15 cellular contexts compared by ENCODE assay signal in genomic region chr1:24901791-24902470, GRCh38. TPM values are rescaled to one million over a fixed set of nuclear protein-coding genes. Genes with fewer than 3 reads are reported as not detected.
DNase-seq lines count a peak whose midpoint lies in the region; ATAC-seq, FAIRE-seq and TF ChIP-seq lines count a peak whose summit lies in the region.
"Had no signal": no experiment of that assay in that cellular context is flagged by ENCODE, and none has a peak within 500 bp of the region (broad histone marks: within the 10 kb centered on the region; RNA-seq: fewer than 3 reads in every experiment).

No MANE protein-coding gene starts in this region.

- no peaks in the 10 kb centered on the region for H3K9me3 Mint-ChIP-seq in activated CD8-positive, alpha-beta T cell treated with anti-CD3 and anti-CD28 coated beads, Interleukin-2, amount 10 ng/mL, durations not matched to agents 7 days and 5 days (ENCODE audit: insufficient read depth)
- H3K9me3 Mint-ChIP-seq in type B pancreatic cell (no peaks in the 10 kb centered on the region), Caco-2 (ENCODE audit: unreplicated experiment) (no peaks in the 10 kb centered on the region)
- H3K9me3 Mint-ChIP-seq: T-helper 1 cell treated with Interleukin-12 subunit alpha and Interleukin-12 subunit beta and Interleukin-4 antibody, amounts not matched to agents 30 μg/mL and 1 μg/mL, for 36 hours had no signal

- H3K9me3 ChIP-seq in left ventricle myocardium inferior (replicated peaks) (no peaks in the 10 kb centered on the region), kidney (ENCODE audit: control insufficient read depth in 1 of 2, low read length in 2 of 2) (no peaks in the 10 kb centered on the region), Caco-2 (no peaks in the 10 kb centered on the region)
- H3K9me3 ChIP-seq: gastrocnemius medialis, vagina had no signal

- DNase-seq in cardiac septum (ENCODE audit: low spot score) (peak; percentile 44), left ventricle myocardium inferior (no peak), kidney (peak; percentile 77), type B pancreatic cell (ENCODE audit: extremely low spot score, unreplicated experiment) (peak; percentile 63), Caco-2 (no peak), NCI-H1417 treated with DMSO at 0.1 percent for 48 hours (lab: John Stamatoyannopoulos, UW) (no peak)
- DNase-seq in activated CD8-positive, alpha-beta T cell treated with anti-CD3 and anti-CD28 coated beads, Interleukin-2, amount 10 ng/mL, durations not matched to agents 7 days and 5 days: peak; percentile 20
- DNase-seq: gastrocnemius medialis, kidney glomerular epithelial cell, NCI-H1092, NCI-H510A had no signal

- peaks cover 72% of the 10 kb centered on the region for H3K36me3 Mint-ChIP-seq in activated CD8-positive, alpha-beta T cell treated with anti-CD3 and anti-CD28 coated beads, Interleukin-2, amount 10 ng/mL, durations not matched to agents 7 days and 5 days (ENCODE audit: low read depth)
- H3K36me3 Mint-ChIP-seq in type B pancreatic cell (no peaks in the 10 kb centered on the region), Caco-2 (ENCODE audit: insufficient read depth, unreplicated experiment) (no peaks in the 10 kb centered on the region)

- H3K27me3 ChIP-seq in left ventricle myocardium inferior (ENCODE audit: low read depth): peaks cover 97% of the 10 kb centered on the region
- no peaks in the 10 kb centered on the region for H3K27me3 ChIP-seq in Caco-2 (replicated peaks; ENCODE audit: control insufficient read depth, insufficient read depth, low read length)
- H3K27me3 ChIP-seq: vagina had no signal

- H3K4me1 Mint-ChIP-seq in activated CD8-positive, alpha-beta T cell treated with anti-CD3 and anti-CD28 coated beads, Interleukin-2, amount 10 ng/mL, durations not matched to agents 7 days and 5 days (ENCODE audit: low read depth): peaks cover 22% of the 10 kb centered on the region
- H3K4me1 Mint-ChIP-seq in type B pancreatic cell (ENCODE audit: unreplicated experiment) (no peaks in the 10 kb centered on the region), Caco-2 (ENCODE audit: low read depth, unreplicated experiment) (no peaks in the 10 kb centered on the region)

- no peak overlapping the region for H3K9ac ChIP-seq in kidney (ENCODE audit: low read length in 2 of 2)

- intact Hi-C loops in cardiac septum (cut with DNase I): no loop called here
- intact Hi-C loops in left ventricle myocardium inferior (cut with micrococcal nuclease): no loop called here
- intact Hi-C loops in kidney (cut with DNase I): no loop called here
- intact Hi-C loops in Caco-2 (cut with micrococcal nuclease; ENCODE audit: unreplicated experiment): no loop called here

- no peak for FAIRE-seq in kidney (lab: Jason Lieb, UNC)

- no peaks in the 10 kb centered on the region for H3K4me1 ChIP-seq in left ventricle myocardium inferior
- H3K4me1 ChIP-seq in kidney (ENCODE audit: control insufficient read depth in 1 of 2, insufficient read depth in 1 of 2, low read depth in 1 of 2, low read length in 2 of 2): no peaks in the 10 kb centered on the region
- H3K4me1 ChIP-seq in Caco-2: no peaks in the 10 kb centered on the region
- H3K4me1 ChIP-seq: gastrocnemius medialis, vagina had no signal

- no peaks in the 10 kb centered on the region for H3K27me3 Mint-ChIP-seq in activated CD8-positive, alpha-beta T cell treated with anti-CD3 and anti-CD28 coated beads, Interleukin-2, amount 10 ng/mL, durations not matched to agents 7 days and 5 days (ENCODE audit: low read depth)
- H3K27me3 Mint-ChIP-seq in type B pancreatic cell (peaks cover 16% of the 10 kb centered on the region), Caco-2 (ENCODE audit: insufficient read depth, unreplicated experiment) (no peaks in the 10 kb centered on the region)
- H3K27me3 Mint-ChIP-seq: naive thymus-derived CD4-positive, alpha-beta T cell had no signal

- CTCF ChIA-PET in activated CD8-positive, alpha-beta T cell treated with anti-CD3 and anti-CD28 coated beads, Interleukin-2, amount 10 ng/mL, durations not matched to agents 7 days and 5 days (lab: Charles Lee): no interaction called here
- CTCF ChIA-PET in Caco-2 (lab: Charles Lee): interaction anchor here (0.6 kb wide), 1 partner anchor 58 kb away, joined by 6 read pairs; no protein-coding TSS in a partner anchor

- no peak overlapping the region for H3K27ac Mint-ChIP-seq in activated CD8-positive, alpha-beta T cell treated with anti-CD3 and anti-CD28 coated beads, Interleukin-2, amount 10 ng/mL, durations not matched to agents 7 days and 5 days
- H3K27ac Mint-ChIP-seq in type B pancreatic cell (no peak overlapping the region), Caco-2 (ENCODE audit: unreplicated experiment) (no peak overlapping the region)

- ATAC-seq in activated CD8-positive, alpha-beta T cell treated with anti-CD3 and anti-CD28 coated beads, Interleukin-2, amount 10 ng/mL, durations not matched to agents 7 days and 5 days: no peak
- no peak for ATAC-seq in GM19395 (IDR thresholded peaks at IDR 0.05; ENCODE audit: unreplicated experiment)
- ATAC-seq: gastrocnemius medialis; naive thymus-derived CD4-positive, alpha-beta T cell had no signal

- no peak overlapping the region for H3K27ac ChIP-seq in left ventricle myocardium inferior (replicated peaks)
- no peak overlapping the region for H3K27ac ChIP-seq in kidney (ENCODE audit: low read depth in 2 of 2, low read length in 2 of 2)
- H3K27ac ChIP-seq: gastrocnemius medialis, vagina had no signal

- no peaks in the 10 kb centered on the region for H3K36me3 ChIP-seq in left ventricle myocardium inferior
- no peaks in the 10 kb centered on the region for H3K36me3 ChIP-seq in kidney (ENCODE audit: control insufficient read depth in 1 of 2, insufficient read depth in 2 of 2, low read length in 2 of 2)
- H3K36me3 ChIP-seq in Caco-2 (ENCODE audit: control insufficient read depth, insufficient read depth, low read length): no peaks in the 10 kb centered on the region
- H3K36me3 ChIP-seq: gastrocnemius medialis, vagina had no signal

- H3K4me3 ChIP-seq in left ventricle myocardium inferior: no peak overlapping the region
- no peak overlapping the region for H3K4me3 ChIP-seq in kidney (ENCODE audit: low read length in 2 of 2)
- H3K4me3 ChIP-seq in Caco-2 (ENCODE audit: low read depth, low read length): no peak overlapping the region
- H3K4me3 ChIP-seq: gastrocnemius medialis, vagina had no signal

- no peak for TF ChIP-seq CTCF in left ventricle myocardium inferior (IDR thresholded peaks at IDR 0.05; ENCODE audit: borderline replicate concordance)
- no peak for TF ChIP-seq CTCF in kidney (IDR thresholded peaks at IDR 0.05; ENCODE audit: borderline replicate concordance, extremely low read depth, insufficient read depth)
- TF ChIP-seq CTCF in type B pancreatic cell (conservative IDR thresholded peaks at IDR 0.05): no peak
- TF ChIP-seq CTCF in Caco-2 (IDR thresholded peaks at IDR 0.05; ENCODE audit: insufficient read depth in 1 of 2, low read depth in 1 of 2, low read length in 1 of 2, severe bottlenecking in 1 of 2, unreplicated experiment in 1 of 2): no peak

- POLR2A ChIA-PET in activated CD8-positive, alpha-beta T cell treated with anti-CD3 and anti-CD28 coated beads, Interleukin-2, amount 10 ng/mL, durations not matched to agents 7 days and 5 days (lab: Charles Lee): interaction anchor here (0.6 to 1.2 kb wide), 2 partner anchors 7 to 254 kb away, joined by 3 to 4 read pairs; no protein-coding TSS in a partner anchor
- POLR2A ChIA-PET in Caco-2 (lab: Charles Lee): no interaction called here

- BruUV-seq in Caco-2 (replicated peaks; lab: Mats Ljungman, UMichigan): no TSS peak

- no peak overlapping the region for H3K4me3 Mint-ChIP-seq in activated CD8-positive, alpha-beta T cell treated with anti-CD3 and anti-CD28 coated beads, Interleukin-2, amount 10 ng/mL, durations not matched to agents 7 days and 5 days
- no peak overlapping the region for H3K4me3 Mint-ChIP-seq in type B pancreatic cell
- no peak overlapping the region for H3K4me3 Mint-ChIP-seq in Caco-2 (ENCODE audit: unreplicated experiment)
- H3K4me3 Mint-ChIP-seq: naive thymus-derived CD4-positive, alpha-beta T cell; T-helper 1 cell treated with Interleukin-12 subunit alpha and Interleukin-12 subunit beta and Interleukin-4 antibody, amounts not matched to agents 30 μg/mL and 1 μg/mL, for 36 hours had no signal

RNA-seq across cellular contexts. Expression of gene RUNX3, which starts 28.1 kb away (rescaled TPM):
- total RNA-seq in cardiac septum: 0.51 TPM
- 0.52 TPM for total RNA-seq in left ventricle myocardium inferior
- total RNA-seq in activated CD8-positive, alpha-beta T cell treated with anti-CD3 and anti-CD28 coated beads, Interleukin-2, amount 10 ng/mL, durations not matched to agents 7 days and 5 days: 100 to 1,000 TPM; 144 to 147 TPM
- total RNA-seq in kidney: 7.9 TPM
- 0.47 TPM for polyA plus RNA-seq in kidney (ENCODE audit: insufficient read depth, low read depth, low replicate concordance)
- 0.41 TPM in 1 of 2 replicates, not detected in the other for total RNA-seq in type B pancreatic cell (ENCODE audit: low replicate concordance)
- total RNA-seq in Caco-2 (2022): 1.1 and 1.6 TPM in 2 replicates

Comparison
In these comparisons a context has a peak if more than half of its experiments do, and no peak if none do; other contexts are left out.
1. DNase-seq: peak in cardiac septum (single experiment), activated CD8-positive, alpha-beta T cell treated with anti-CD3 and anti-CD28 coated beads, Interleukin-2, amount 10 ng/mL, durations not matched to agents 7 days and 5 days (single experiment), kidney (single experiment) and type B pancreatic cell (single experiment); none in left ventricle myocardium inferior (single experiment), Caco-2 (0 of 2) and NCI-H1417 treated with DMSO at 0.1 percent for 48 hours (single experiment).
2. RNA of gene RUNX3, which starts 28.1 kb away (total RNA-seq): 144 to 147 TPM in activated CD8-positive, alpha-beta T cell treated with anti-CD3 and anti-CD28 coated beads, Interleukin-2, amount 10 ng/mL, durations not matched to agents 7 days and 5 days; 7.9 TPM in kidney (single experiment), 1.1 to 1.6 TPM in Caco-2, 0.52 TPM in left ventricle myocardium inferior (single experiment), 0.51 TPM in cardiac septum (single experiment) and 0.41 TPM in type B pancreatic cell; every median in the first group is over 10 times any median in the second.